Comparison of ENCODE assay signal across 26 cellular contexts in genomic region chr2:1889099-1889650, GRCh38.
"Had no signal": no experiment of that assay in that cellular context is flagged by ENCODE, and none has a peak within 500 bp of the region (broad histone marks: within the 10 kb centered on the region; RNA-seq: fewer than 3 reads in every experiment).

No MANE protein-coding gene starts in this region.

- FAIRE-seq: astrocyte, bronchial epithelial cell had no signal

- H3K27me3 ChIP-seq: brain microvascular endothelial cell had no signal

- H3K36me3 ChIP-seq: brain microvascular endothelial cell, gastrocnemius medialis, WERI-Rb-1 had no signal

- DNase-seq: activated B cell treated with CpG ODN at 0.5 μM for 24 hours; activated CD4-positive, alpha-beta T cell treated with anti-CD3 and anti-CD28 coated beads for 48 hours; activated CD4-positive, alpha-beta T cell treated with anti-CD3 and anti-CD28 coated beads, Interleukin-2, amount 50 U/mL, for 1 hour; activated CD4-positive, alpha-beta T cell treated with anti-CD3 and anti-CD28 coated beads, Interleukin-2, amount 50 U/mL, for 48 hours; activated CD8-positive, alpha-beta memory T cell treated with anti-CD3 and anti-CD28 coated beads for 24 hours; activated CD8-positive, alpha-beta T cell treated with anti-CD3 and anti-CD28 coated beads for 36 hours; activated effector memory CD4-positive, alpha-beta T cell treated with Interleukin-2 at 50 U/mL for 16 hours; activated gamma-delta T cell treated with Interleukin-2 at 50 U/mL for 16 hours; activated naive CD4-positive, alpha-beta T cell treated with anti-CD3 and anti-CD28 coated beads, Interleukin-2, amount 50 U/mL, for 16 hours; activated naive CD4-positive, alpha-beta T cell treated with Interleukin-2 at 50 U/mL for 16 hours; activated T-cell treated with anti-CD3 and anti-CD28 coated beads, Interleukin-2, amount 50 U/mL, for 4 hours; amniotic stem cell; anterior cingulate cortex; brain microvascular endothelial cell; dorsolateral prefrontal cortex; effector memory CD4-positive, alpha-beta T cell; endodermal cell; foreskin fibroblast; gastrocnemius medialis; T-helper 1 cell; T-helper 17 cell; T1000; WERI-Rb-1 had no signal

- H3K4me3 ChIP-seq: coronary artery, dorsolateral prefrontal cortex, gastrocnemius medialis had no signal

- H3K27ac ChIP-seq: brain microvascular endothelial cell, coronary artery, gastrocnemius medialis, WERI-Rb-1 had no signal

- H3K4me1 ChIP-seq: gastrocnemius medialis had no signal

- H3K9me3 ChIP-seq: gastrocnemius medialis had no signal
